In genomic region chr6:147274012-147274411, GRCh38 we compare ENCODE assay signal across 36 cellular contexts.
A peak's percentile ranks its signal among the peaks of the same experiment; 100 is the strongest.
DNase-seq lines count a peak whose midpoint lies in the region; ATAC-seq, FAIRE-seq and TF ChIP-seq lines count a peak whose summit lies in the region.
"Had no signal": no experiment of that assay in that cellular context is flagged by ENCODE, and none has a peak within 500 bp of the region (broad histone marks: within the 10 kb centered on the region; RNA-seq: fewer than 3 reads in every experiment).

No MANE protein-coding gene starts in this region.

- CTCF ChIA-PET in HepG2 (lab: Yijun Ruan, JAX; ENCODE audit: low intra/inter-chr PET ratio, low total read pairs) (no interaction called here), GM12878 (lab: Yijun Ruan, JAX) (interaction anchor here (1.0 to 1.4 kb wide), 2 partner anchors 9 to 11 kb away, joined by 3 to 4 read pairs; no protein-coding TSS in a partner anchor), K562 (lab: Yijun Ruan, JAX; ENCODE audit: low intra/inter-chr PET ratio) (no interaction called here)

- H3K36me3 ChIP-seq in HepG2 (replicated peaks in 1 of 2; ENCODE audit: control insufficient read depth in 1 of 2, insufficient read depth in 2 of 2, low read length in 2 of 2) (peaks cover 2 to 6% of the 10 kb centered on the region in 2 experiments; a peak in 3 of 5 replicates), right lobe of liver (peaks cover 0 to 4% (median 0%) of the 10 kb centered on the region in 4 donors), GM12878 (ENCODE audit: control insufficient read depth in 2 of 2, insufficient read depth in 2 of 2, low read length in 1 of 2) (no peaks in the 10 kb centered on the region; a peak in 1 of 4 replicates), K562 (ENCODE audit: control insufficient read depth, insufficient read depth, low read length) (peaks cover 85% of the 10 kb centered on the region)

- no peaks in the 10 kb centered on the region for H3K4me1 ChIP-seq in HepG2 (ENCODE audit: insufficient read depth, low read length)
- no peaks in the 10 kb centered on the region for H3K4me1 ChIP-seq in right lobe of liver
- no peaks in the 10 kb centered on the region for H3K4me1 ChIP-seq in GM12878 (ENCODE audit: control insufficient read depth, insufficient read depth, low read length)
- peaks cover 0 to 7% of the 10 kb centered on the region in 2 experiments; a peak in 2 of 5 replicates for H3K4me1 ChIP-seq in K562 (replicated peaks in 1 of 2; ENCODE audit: control insufficient read depth in 2 of 2, insufficient read depth in 2 of 2, low read length in 2 of 2)
- H3K4me1 ChIP-seq: A549, BE2C, BLaER1, Caco-2 had no signal

- H3K27me3 ChIP-seq in HepG2 (ENCODE audit: control insufficient read depth in 1 of 2, insufficient read depth in 2 of 2, low read length in 2 of 2) (no peaks in the 10 kb centered on the region), right lobe of liver (no peaks in the 10 kb centered on the region), GM12878 (replicated peaks in 1 of 2; ENCODE audit: control insufficient read depth in 2 of 2, insufficient read depth in 2 of 2, low read length in 1 of 2) (no peaks in the 10 kb centered on the region), K562 (ENCODE audit: control insufficient read depth in 2 of 2, insufficient read depth in 2 of 2, low read length in 2 of 2) (no peaks in the 10 kb centered on the region)
- H3K27me3 ChIP-seq: BE2C; BLaER1; BLaER1 treated with 17β-estradiol and CSF1 and Interleukin-3, amounts not matched to agents 10 nM and 100 nM had no signal

- no peak overlapping the region for H3K4me3 Mint-ChIP-seq in activated CD4-positive, alpha-beta T cell treated with anti-CD3 and anti-CD28 coated beads, Interleukin-2, amount 10 ng/mL, durations not matched to agents 24 days and 14 days
- H3K4me3 Mint-ChIP-seq: B cell; CD14-positive monocyte; CD4-positive, alpha-beta memory T cell; CD4-positive, alpha-beta T cell; CD8-positive, alpha-beta memory T cell; CD8-positive, alpha-beta T cell had no signal

- RAD21 ChIA-PET in GM12878 (lab: Charles Lee; ENCODE audit: unreplicated experiment), result no interaction called here

- no peak overlapping the region for H3K9ac ChIP-seq in HepG2 (ENCODE audit: insufficient read depth, low read depth, low read length)
- H3K9ac ChIP-seq in GM12878 (ENCODE audit: control insufficient read depth, insufficient read depth, low read length), result no peak overlapping the region
- H3K9ac ChIP-seq in K562 (ENCODE audit: insufficient read depth in 1 of 2, low read depth in 2 of 2, low read length in 2 of 2), result no peak overlapping the region
- H3K9ac ChIP-seq: BLaER1; BLaER1 treated with 17β-estradiol and CSF1 and Interleukin-3, amounts not matched to agents 10 nM and 100 nM had no signal

- SMC1A ChIA-PET in GM12878 (lab: Charles Lee; ENCODE audit: uncharacterized antibody, unreplicated experiment), result interaction anchor here (1.1 to 1.9 kb wide), 4 partner anchors 11 to 75 kb away, joined by 3 to 5 read pairs (median 4); no protein-coding TSS in a partner anchor

- TF ChIP-seq RAD21 in HepG2 (CRISPR knock-in tag; IDR thresholded peaks at IDR 0.05) (no peak), GM12878 (IDR thresholded peaks at IDR 0.05; ENCODE audit: insufficient read depth, low read depth, low read length) (no peak), K562 (CRISPR knock-in tag; conservative IDR thresholded peaks at IDR 0.05 in 1 of 2, IDR thresholded peaks at IDR 0.05 in 1 of 2) (no peak)

- TF ChIP-seq CTCF in HepG2 (CRISPR knock-in tag; IDR thresholded peaks at IDR 0.05), result no peak
- no peak for TF ChIP-seq CTCF in right lobe of liver (IDR thresholded peaks at IDR 0.05)
- no peak for TF ChIP-seq CTCF in GM12878 (IDR thresholded peaks at IDR 0.05 in 2 of 3, conservative IDR thresholded peaks at IDR 0.05 in 1 of 3; ENCODE audit: control insufficient read depth in 2 of 3, extremely low read depth in 1 of 3, insufficient read depth in 1 of 3, low read depth in 3 of 3, low read length in 3 of 3)
- no peak for TF ChIP-seq CTCF in K562 (IDR thresholded peaks at IDR 0.05 in 2 of 3, conservative IDR thresholded peaks at IDR 0.05 in 1 of 3; ENCODE audit: insufficient read depth in 2 of 3, low read depth in 1 of 3, low read length in 3 of 3)

- peaks cover 10% of the 10 kb centered on the region for H3K9me3 Mint-ChIP-seq in activated CD4-positive, alpha-beta T cell treated with anti-CD3 and anti-CD28 coated beads, Interleukin-2, amount 10 ng/mL, durations not matched to agents 24 days and 14 days
- H3K9me3 Mint-ChIP-seq: CD4-positive, alpha-beta memory T cell; CD4-positive, alpha-beta T cell; CD4-positive, CD25-positive, alpha-beta regulatory T cell; CD8-positive, alpha-beta memory T cell had no signal

- no peak for FAIRE-seq in HepG2 (lab: Jason Lieb, UNC)
- FAIRE-seq in GM12878 (lab: Jason Lieb, UNC), result no peak
- FAIRE-seq in K562 (lab: Jason Lieb, UNC), result no peak
- FAIRE-seq: A549, D721Med had no signal

- H3K27ac ChIP-seq in HepG2 (ENCODE audit: extremely low read length, insufficient read depth, low read length) (no peak overlapping the region), right lobe of liver (no peak overlapping the region), GM12878 (ENCODE audit: control insufficient read depth, insufficient read depth) (no peak overlapping the region), K562 (ENCODE audit: extremely low read depth, low read depth, low read length) (no peak overlapping the region)
- H3K27ac ChIP-seq: 22Rv1; A549; BLaER1; BLaER1 treated with 17β-estradiol and CSF1 and Interleukin-3, amounts not matched to agents 10 nM and 100 nM; C4-2B had no signal

- H3K4me2 ChIP-seq in HepG2 (ENCODE audit: low read depth, low read length) (no peak overlapping the region), GM12878 (ENCODE audit: control insufficient read depth, insufficient read depth) (no peak overlapping the region), K562 (ENCODE audit: insufficient read depth, low read length) (no peak overlapping the region)
- H3K4me2 ChIP-seq: A549; BLaER1; BLaER1 treated with 17β-estradiol and CSF1 and Interleukin-3, amounts not matched to agents 10 nM and 100 nM had no signal

- no peak overlapping the region for H3K4me3 ChIP-seq in HepG2 (replicated peaks in 1 of 3; ENCODE audit: insufficient read depth in 1 of 3, low read depth in 2 of 3, low read length in 3 of 3)
- H3K4me3 ChIP-seq in right lobe of liver, result no peak overlapping the region
- H3K4me3 ChIP-seq in GM12878, result no peak overlapping the region
- H3K4me3 ChIP-seq in K562, result no peak overlapping the region
- H3K4me3 ChIP-seq: A549; BLaER1; BLaER1 treated with 17β-estradiol and CSF1 and Interleukin-3, amounts not matched to agents 10 nM and 100 nM had no signal

- H3K36me3 Mint-ChIP-seq in activated CD4-positive, alpha-beta T cell treated with anti-CD3 and anti-CD28 coated beads, Interleukin-2, amount 10 ng/mL, durations not matched to agents 24 days and 14 days (ENCODE audit: low read depth), result peaks cover 45% of the 10 kb centered on the region

- H4K20me1 ChIP-seq in HepG2 (ENCODE audit: insufficient read depth, low read length) (no peaks in the 10 kb centered on the region), GM12878 (ENCODE audit: control insufficient read depth, insufficient read depth) (no peaks in the 10 kb centered on the region), K562 (replicated peaks; ENCODE audit: control insufficient read depth, insufficient read depth, low read length) (no peaks in the 10 kb centered on the region)
- H4K20me1 ChIP-seq: BLaER1; BLaER1 treated with 17β-estradiol and CSF1 and Interleukin-3, amounts not matched to agents 10 nM and 100 nM had no signal

- no peak for TF ChIP-seq POLR2A in HepG2 (IDR thresholded peaks at IDR 0.05; ENCODE audit: insufficient read depth in 1 of 2, low read depth in 2 of 2, low read length in 2 of 2)
- no peak for TF ChIP-seq POLR2A in right lobe of liver (IDR thresholded peaks at IDR 0.05)
- no peak for TF ChIP-seq POLR2A in GM12878 (IDR thresholded peaks at IDR 0.05; ENCODE audit: low read depth, low read length)
- no peak for TF ChIP-seq POLR2A in K562 (conservative IDR thresholded peaks at IDR 0.05)

- peak overlapping the region; percentile 53 for H3K27ac Mint-ChIP-seq in activated CD4-positive, alpha-beta T cell treated with anti-CD3 and anti-CD28 coated beads, Interleukin-2, amount 10 ng/mL, durations not matched to agents 24 days and 14 days
- H3K27ac Mint-ChIP-seq: B cell; CD4-positive, alpha-beta memory T cell; CD4-positive, alpha-beta T cell; CD4-positive, CD25-positive, alpha-beta regulatory T cell; CD8-positive, alpha-beta T cell had no signal

- in situ Hi-C loops in HepG2 (cut with HindIII; ENCODE audit: extremely low pct_ligation_motif_present, low pct_unique_long_range_greater_than_20kb), result no loop called here
- in situ Hi-C loops in GM12878 (cut with MboI), result no loop called here
- in situ Hi-C loops in K562 (cut with MboI), result no loop called here

- no peaks in the 10 kb centered on the region for H3K9me1 ChIP-seq in K562 (ENCODE audit: control insufficient read depth, insufficient read depth, low read length)

- TF ChIP-seq EP300 in HepG2 (IDR thresholded peaks at IDR 0.05; ENCODE audit: low read depth in 2 of 2, low read length in 2 of 2) (no peak), HepG2 (CRISPR knock-in tag; IDR thresholded peaks at IDR 0.05; ENCODE audit: borderline replicate concordance) (no peak), GM12878 (IDR thresholded peaks at IDR 0.05; ENCODE audit: borderline replicate concordance in 1 of 2, control insufficient read depth in 1 of 2, low read depth in 2 of 2, low read length in 2 of 2) (no peak), K562 (IDR thresholded peaks at IDR 0.05; ENCODE audit: low read length) (no peak)

- no peak overlapping the region for H2AFZ ChIP-seq in HepG2 (ENCODE audit: low read length)
- H2AFZ ChIP-seq in GM12878 (ENCODE audit: control insufficient read depth, low read depth, low read length), result no peak overlapping the region
- H2AFZ ChIP-seq in K562 (ENCODE audit: low read depth, low read length), result no peak overlapping the region

- no peak for DNase-seq in activated CD4-positive, alpha-beta T cell treated with anti-CD3 and anti-CD28 coated beads, Interleukin-2, amount 10 ng/mL, durations not matched to agents 24 days and 14 days
- DNase-seq in activated CD4-positive, alpha-beta T cell treated with anti-CD3 and anti-CD28 coated beads, Interleukin-2, amount 50 U/mL, for 1 hour, result no peak
- DNase-seq in HepG2 (ENCODE audit: low spot score) (no peak), right lobe of liver (no peak), GM12878 (ENCODE audit: low read depth, low spot score) (no peak), K562 (ENCODE audit: extremely low read depth in 1 of 4, low spot score in 3 of 4) (no peak), hippocampal formation (lab: John Stamatoyannopoulos, UW) (no peak), GOT3 (lab: John Stamatoyannopoulos, UW) (no peak)
- DNase-seq: 8988T; ACHN; AML-193; BE2C; C1 segment of cervical spinal cord; Caco-2; Calu3; CD4-positive, alpha-beta memory T cell; CD4-positive, alpha-beta T cell; CD4-positive, CD25-positive, alpha-beta regulatory T cell; CD8-positive, alpha-beta memory T cell; CD8-positive, alpha-beta T cell; COR-L47; DMS 273 treated with DMSO at 0.1 percent for 48 hours; DMS153; DMS53; DMS79; DMS79 treated with DMSO at 0.1 percent for 48 hours; DND-41; EL had no signal

- H3K9me3 ChIP-seq in HepG2 (ENCODE audit: low read length), result no peaks in the 10 kb centered on the region
- H3K9me3 ChIP-seq in right lobe of liver, result no peaks in the 10 kb centered on the region
- H3K9me3 ChIP-seq in GM12878 (replicated peaks; ENCODE audit: control insufficient read depth, insufficient read depth, low read length), result no peaks in the 10 kb centered on the region
- H3K9me3 ChIP-seq in K562 (replicated peaks; ENCODE audit: control insufficient read depth, insufficient read depth, low read depth, low read length), result no peaks in the 10 kb centered on the region
- H3K9me3 ChIP-seq: A549; BE2C; BLaER1; BLaER1 treated with 17β-estradiol and CSF1 and Interleukin-3, amounts not matched to agents 10 nM and 100 nM; Caco-2 had no signal

- BruUV-seq in HepG2 (replicated peaks; lab: Mats Ljungman, UMichigan), result no TSS peak
- no TSS peak for BruUV-seq in GM12878 (replicated peaks; lab: Mats Ljungman, UMichigan)
- no TSS peak for BruUV-seq in K562 (replicated peaks; lab: Mats Ljungman, UMichigan)

- intact Hi-C loops in activated CD4-positive, alpha-beta T cell treated with anti-CD3 and anti-CD28 coated beads, Interleukin-2, amount 10 ng/mL, durations not matched to agents 24 days and 14 days (cut with micrococcal nuclease), result no loop called here
- intact Hi-C loops in HepG2 (cut with micrococcal nuclease; ENCODE audit: unreplicated experiment) (no loop called here), right lobe of liver (cut with DNase I) (no loop called here), GM12878 (cut with micrococcal nuclease; ENCODE audit: unreplicated experiment) (no loop called here), K562 (cut with micrococcal nuclease) (no loop called here)

- H3K4me1 Mint-ChIP-seq in activated CD4-positive, alpha-beta T cell treated with anti-CD3 and anti-CD28 coated beads, Interleukin-2, amount 10 ng/mL, durations not matched to agents 24 days and 14 days, result peaks cover 4% of the 10 kb centered on the region
- H3K4me1 Mint-ChIP-seq: B cell, CD14-positive monocyte had no signal

- POLR2A ChIA-PET in HepG2 (lab: Yijun Ruan, JAX), result no interaction called here
- POLR2A ChIA-PET in GM12878 (lab: Charles Lee), result interaction anchor here (0.7 kb wide), 2 partner anchors 54 to 78 kb away, joined by 3 read pairs; no protein-coding TSS in a partner anchor
- POLR2A ChIA-PET in K562 (lab: Yijun Ruan, JAX), result interaction anchor here (0.5 to 2.2 kb wide), 2 partner anchors 9 to 1246 kb away, joined by 3 to 7 read pairs; no protein-coding TSS in a partner anchor

- no peaks in the 10 kb centered on the region for H3K27me3 Mint-ChIP-seq in activated CD4-positive, alpha-beta T cell treated with anti-CD3 and anti-CD28 coated beads, Interleukin-2, amount 10 ng/mL, durations not matched to agents 24 days and 14 days
- H3K27me3 Mint-ChIP-seq: B cell; CD4-positive, alpha-beta memory T cell; CD4-positive, alpha-beta T cell; CD4-positive, CD25-positive, alpha-beta regulatory T cell; CD8-positive, alpha-beta memory T cell had no signal

- ATAC-seq in HepG2 (no peak), right lobe of liver (no peak), GM12878 (no peak), K562 (no peak)
- ATAC-seq: A549; CD8-positive, alpha-beta T cell had no signal

- H3K79me2 ChIP-seq in HepG2 (ENCODE audit: insufficient read depth, low read length) (no peaks in the 10 kb centered on the region), GM12878 (ENCODE audit: control insufficient read depth, insufficient read depth, low read length) (no peaks in the 10 kb centered on the region), K562 (ENCODE audit: control insufficient read depth, insufficient read depth, low read length) (peaks cover 42% of the 10 kb centered on the region)
